10 cellular contexts compared by ENCODE assay signal in the genomic region with DNA sequence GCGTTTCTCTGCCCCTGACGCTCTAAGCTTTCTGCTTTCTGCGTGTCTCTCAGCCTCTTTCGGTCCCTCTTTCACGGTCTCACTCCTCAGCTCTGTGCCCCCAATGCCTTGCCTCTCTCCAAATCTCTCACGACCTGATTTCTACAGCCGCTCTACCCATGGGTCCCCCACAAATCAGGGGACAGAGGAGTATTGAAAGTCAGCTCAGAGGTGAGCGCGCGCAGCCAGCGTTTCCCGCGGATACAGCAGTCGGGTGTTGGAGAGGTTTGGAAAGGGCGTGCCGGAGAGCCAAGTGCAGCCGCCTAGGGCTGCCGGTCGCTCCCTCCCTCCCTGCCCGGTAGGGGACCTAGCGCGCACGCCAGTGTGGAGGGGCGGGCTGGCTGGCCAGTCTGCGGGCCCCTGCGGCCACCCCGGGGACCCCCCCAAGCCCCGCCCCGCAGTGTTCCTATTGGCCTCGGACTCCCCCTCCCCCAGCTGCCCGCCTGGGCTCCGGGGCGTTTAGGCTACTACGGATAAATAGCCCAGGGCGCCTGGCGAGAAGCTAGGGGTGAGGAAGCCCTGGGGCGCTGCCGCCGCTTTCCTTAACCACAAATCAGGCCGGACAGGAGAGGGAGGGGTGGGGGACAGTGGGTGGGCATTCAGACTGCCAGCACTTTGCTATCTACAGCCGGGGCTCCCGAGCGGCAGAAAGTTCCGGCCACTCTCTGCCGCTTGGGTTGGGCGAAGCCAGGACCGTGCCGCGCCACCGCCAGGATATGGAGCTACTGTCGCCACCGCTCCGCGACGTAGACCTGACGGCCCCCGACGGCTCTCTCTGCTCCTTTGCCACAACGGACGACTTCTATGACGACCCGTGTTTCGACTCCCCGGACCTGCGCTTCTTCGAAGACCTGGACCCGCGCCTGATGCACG. TPM values are rescaled to one million over a fixed set of nuclear protein-coding genes. Genes with fewer than 3 reads are reported as not detected.
A peak's percentile ranks its signal among the peaks of the same experiment; 100 is the strongest.
DNase-seq lines count a peak whose midpoint lies in the region; ATAC-seq and TF ChIP-seq lines count a peak whose summit lies in the region.
"Had no signal": no experiment of that assay in that cellular context is flagged by ENCODE, and none has a peak within 500 bp of the region (broad histone marks: within the 10 kb centered on the region; RNA-seq: fewer than 3 reads in every experiment).

A gene (plus strand): TSS at position 544 of the 912 bp plus-strand sequence. CDS start 212 bp downstream, at position 756.

- H3K4me2 ChIP-seq in osteoblast (ENCODE audit: insufficient read depth, low read length) = no peak within 1 kb of the TSS

- intact Hi-C loops in Right ventricle myocardium superior (cut with DNase I) = loop anchor here (5.0 kb wide), 1 partner anchor 122 kb away; no protein-coding TSS in a partner anchor

- DNase-seq in H7 (peak; percentile 90), NCI-H2196 (lab: John Stamatoyannopoulos, UW; ENCODE audit: unreplicated experiment) (peak; percentile 51), Right ventricle myocardium superior (peak; percentile 30), osteoblast (ENCODE audit: insufficient read length, low spot score, missing footprints) (peak; percentile 83), mucosa of gallbladder (ENCODE audit: low spot score) (no peak)
- DNase-seq: activated B cell treated with CpG ODN at 0.5 μM for 24 hours had no signal

- no peak within 1 kb of the TSS for H2AFZ ChIP-seq in osteoblast (ENCODE audit: low read length)

- H3K79me2 ChIP-seq in osteoblast (ENCODE audit: insufficient read depth, low read length) = no peaks in the 10 kb centered on the region

- H3K4me3 ChIP-seq in H7 (ENCODE audit: insufficient read depth, low read depth, low read length) (peak within 1 kb of the TSS; percentile 30), osteoblast (ENCODE audit: insufficient read depth, low read length) (no peak within 1 kb of the TSS)

- no peaks in the 10 kb centered on the region for H3K9me3 ChIP-seq in osteoblast (ENCODE audit: low read depth, low read length)

- H3K27ac ChIP-seq in osteoblast (ENCODE audit: low read depth, low read length) = no peak within 1 kb of the TSS

- no peaks in the 10 kb centered on the region for H3K4me1 ChIP-seq in osteoblast (ENCODE audit: insufficient read depth, low read length)

- ATAC-seq in Right ventricle myocardium superior (ENCODE audit: poor library complexity) = peak; percentile 44
- no peak for ATAC-seq in HG03342 (IDR thresholded peaks at IDR 0.05; ENCODE audit: unreplicated experiment)
- ATAC-seq in GM21360 (IDR thresholded peaks at IDR 0.05; ENCODE audit: unreplicated experiment) = no peak
- ATAC-seq in HG03196 (IDR thresholded peaks at IDR 0.05; ENCODE audit: unreplicated experiment) = no peak

- no peaks in the 10 kb centered on the region for H4K20me1 ChIP-seq in osteoblast (ENCODE audit: insufficient read depth, low read length)

- TF ChIP-seq CTCF in osteoblast (IDR thresholded peaks at IDR 0.05; ENCODE audit: extremely low read depth, low read depth, low read length) = no peak

- H3K27me3 ChIP-seq in H7 (ENCODE audit: control insufficient read depth, insufficient read depth, low read length) (peaks cover 97% of the 10 kb centered on the region), osteoblast (ENCODE audit: insufficient read depth, low read length) (peaks cover 95% of the 10 kb centered on the region)

- H3K36me3 ChIP-seq in H7 (replicated peaks; ENCODE audit: control insufficient read depth, insufficient read depth, low read length) (no peaks in the 10 kb centered on the region), osteoblast (ENCODE audit: insufficient read depth, low read length) (no peaks in the 10 kb centered on the region)

RNA-seq across cellular contexts. Expression of the gene that starts here (rescaled TPM):
- total RNA-seq in H7 (2014; rRNA removed; shearing (Covaris generic)) = not detected in 2 replicates
- total RNA-seq in Right ventricle myocardium superior (not detected), osteoblast (not detected in 2 replicates), mucosa of gallbladder (not detected)
- total RNA-seq: activated B cell treated with CpG ODN at 0.5 μM for 24 hours, glomerular endothelial cell had no signal

Comparison
In these comparisons a context has a peak if more than half of its experiments do, and no peak if none do; other contexts are left out.
1. Peak in DNase-seq and H3K4me3 ChIP-seq in H7; RNA of the gene not detected or under 1 TPM.
2. Peak in DNase-seq and ATAC-seq in Right ventricle myocardium superior; RNA of the gene not detected or under 1 TPM.
3. Peak in DNase-seq in osteoblast; RNA of the gene not detected or under 1 TPM.